In genomic region chr4:80103615-80104014, GRCh38 we compare ENCODE assay signal across 14 cellular contexts.
"Had no signal": no experiment of that assay in that cellular context is flagged by ENCODE, and none has a peak within 500 bp of the region (broad histone marks: within the 10 kb centered on the region; RNA-seq: fewer than 3 reads in every experiment).

No MANE protein-coding gene starts in this region.

- ATAC-seq: foreskin keratinocyte, left cardiac atrium had no signal

- H3K4me1 ChIP-seq: right atrium auricular region had no signal

- FAIRE-seq: TTC549 had no signal

- H3K27ac ChIP-seq: brain microvascular endothelial cell, foreskin keratinocyte, right atrium auricular region, skin epidermis had no signal

- H3K4me3 ChIP-seq: lung, right atrium auricular region, skin epidermis had no signal

- DNase-seq: activated CD4-positive, alpha-beta T cell treated with anti-CD3 and anti-CD28 coated beads, Interleukin-2, amount 50 U/mL, for 1 hour; activated gamma-delta T cell; activated T-cell treated with anti-CD3 and anti-CD28 coated beads, Interleukin-2, amount 50 U/mL, for 24 hours; amygdala; brain microvascular endothelial cell; foreskin keratinocyte; immature natural killer cell; left cardiac atrium; naive B cell; stimulated activated CD4-positive, alpha-beta T cell treated with anti-CD3 and anti-CD28 coated beads, Interleukin-4, amount 100 ng/mL, for 4 hours had no signal

- H3K36me3 ChIP-seq: brain microvascular endothelial cell, right atrium auricular region had no signal
